ENCODE assay signal across 32 cellular contexts in the genomic region with DNA sequence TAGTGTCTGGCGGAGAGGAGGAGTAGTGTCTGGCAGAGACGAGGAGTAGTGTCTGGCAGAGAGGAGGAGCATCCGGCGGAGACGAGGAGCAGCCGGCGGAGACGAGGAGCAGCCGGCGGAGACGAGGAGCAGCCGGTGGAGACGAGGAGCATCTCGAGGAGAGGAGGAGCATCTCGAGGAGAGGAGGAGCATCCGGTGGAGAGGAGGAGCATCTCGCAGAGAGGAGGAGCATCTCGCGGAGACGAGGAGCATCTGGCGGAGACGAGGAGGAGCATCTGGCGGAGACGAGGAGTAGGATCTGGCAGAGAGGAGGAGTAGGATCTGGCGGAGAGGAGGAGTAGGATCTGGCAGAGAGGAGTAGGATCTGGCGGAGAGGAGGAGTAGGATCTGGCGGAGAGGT. TPM values are rescaled to one million over a fixed set of nuclear protein-coding genes. Genes with fewer than 3 reads are reported as not detected.
"Had no signal": no experiment of that assay in that cellular context is flagged by ENCODE, and none has a peak within 500 bp of the region (broad histone marks: within the 10 kb centered on the region; RNA-seq: fewer than 3 reads in every experiment).

No MANE protein-coding gene starts in this region.

- H3K27me3 ChIP-seq: dorsolateral prefrontal cortex, gastroesophageal sphincter, pancreas, tibial nerve had no signal

- H3K9me3 ChIP-seq: gastroesophageal sphincter, pancreas, prostate gland had no signal

- H3K27ac ChIP-seq: coronary artery, dorsolateral prefrontal cortex, gastroesophageal sphincter, pancreas, prostate gland, tibial nerve, VCaP had no signal

- DNase-seq: activated CD4-positive, alpha-beta T cell treated with anti-CD3 and anti-CD28 coated beads for 4 hours; activated CD4-positive, alpha-beta T cell treated with anti-CD3 and anti-CD28 coated beads, Interleukin-2, amount 50 U/mL, for 4 hours; activated CD8-positive, alpha-beta memory T cell treated with anti-CD3 and anti-CD28 coated beads, Interleukin-2, amount 50 U/mL, for 4 hours; activated T-cell treated with anti-CD3 and anti-CD28 coated beads, Interleukin-2, amount 50 U/mL, for 24 hours; anterior cingulate cortex; cerebellar nuclear complex; effector memory CD8-positive, alpha-beta T cell; head of caudate nucleus; hypothalamus; immature natural killer cell; nucleus accumbens; retina; stimulated activated CD4-positive, alpha-beta T cell treated with anti-CD3 and anti-CD28 coated beads, Interleukin-15, amount 100 ng/mL, for 24 hours; stimulated activated CD4-positive, alpha-beta T cell treated with anti-CD3 and anti-CD28 coated beads, Interleukin-2, amount 100 ng/mL, for 24 hours; stimulated activated naive CD4-positive, alpha-beta T cell treated with Interleukin-2 at 50 U/mL for 16 hours; T-helper 1 cell had no signal

- H3K4me1 ChIP-seq: pancreas, prostate gland had no signal

- H3K27ac Mint-ChIP-seq: activated naive CD8-positive, alpha-beta T cell; activated T-cell treated with anti-CD3 and anti-CD28 coated beads, Interleukin-2, amount 50 U/mL, for 24 hours; activated T-helper 2 cell treated with anti-CD3 and anti-CD28 coated beads, Interferon-gamma antibody, Interleukin-2, Interleukin-4, amounts not matched to agents 10 μg/mL and 5 μg/mL and 100 μg/mL, durations not matched to agents 14 hours and 24 hours and 36 hours had no signal

- ATAC-seq: effector memory CD8-positive, alpha-beta T cell; gastroesophageal sphincter; left lobe of liver; mucosa of descending colon; pancreas had no signal

- H3K4me3 Mint-ChIP-seq: activated naive CD8-positive, alpha-beta T cell; activated T-cell treated with anti-CD3 and anti-CD28 coated beads, Interleukin-2, amount 50 U/mL, for 24 hours had no signal

- H3K4me2 ChIP-seq: smooth muscle cell had no signal

- H3K4me3 ChIP-seq: coronary artery, dorsolateral prefrontal cortex, gastroesophageal sphincter, lung, mucosa of descending colon, pancreas, prostate gland, smooth muscle cell, tibial nerve had no signal

- H3K27me3 Mint-ChIP-seq: activated naive CD8-positive, alpha-beta T cell; activated T-cell treated with anti-CD3 and anti-CD28 coated beads, Interleukin-2, amount 50 U/mL, for 24 hours; effector memory CD8-positive, alpha-beta T cell had no signal

- H3K36me3 ChIP-seq: prostate gland had no signal

RNA-seq across cellular contexts. Expression of gene C13orf46, which starts 18.2 kb away (rescaled TPM):
- total RNA-seq: bronchial epithelial cell, myocyte had no signal
- polyA plus RNA-seq: neural cell had no signal
